8 cellular contexts compared by ENCODE assay signal in the genomic region with DNA sequence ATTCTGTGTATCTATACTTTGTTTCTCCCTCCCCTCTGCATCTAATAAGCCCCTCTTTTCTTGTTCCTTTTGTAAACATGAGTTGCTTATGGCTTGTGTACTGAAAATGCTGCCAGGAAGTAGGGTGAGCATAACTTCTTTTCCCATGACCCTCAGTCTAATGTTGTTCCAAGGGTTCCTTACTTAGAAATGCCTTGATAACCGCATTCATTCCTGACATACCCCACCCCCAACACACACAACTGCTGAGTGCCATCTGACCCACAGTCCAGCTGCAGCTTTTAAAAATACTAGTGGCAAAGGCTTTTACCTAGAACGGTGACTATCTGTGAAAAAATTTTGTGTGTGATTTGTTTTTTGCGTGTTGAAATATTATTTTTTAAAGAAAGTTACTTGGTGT. TPM values are rescaled to one million over a fixed set of nuclear protein-coding genes. Genes with fewer than 3 reads are reported as not detected.
A peak's percentile ranks its signal among the peaks of the same experiment; 100 is the strongest.
DNase-seq lines count a peak whose midpoint lies in the region; ATAC-seq and TF ChIP-seq lines count a peak whose summit lies in the region.

No MANE protein-coding gene starts in this region.

- H3K27me3 Mint-ChIP-seq in progenitor cell of endocrine pancreas: no peaks in the 10 kb centered on the region
- H3K27me3 Mint-ChIP-seq in activated CD8-positive, alpha-beta memory T cell treated with anti-CD3 and anti-CD28 coated beads, Interleukin-2, amount 10 ng/mL, durations not matched to agents 7 days and 5 days: no peaks in the 10 kb centered on the region

- intact Hi-C loops in Right ventricle myocardium superior (cut with DNase I): loop anchor here (10.0 kb wide), 1 partner anchor 105 kb away; no protein-coding TSS in a partner anchor

- DNase-seq in Daoy (ENCODE audit: low read depth) (peak; percentile 82), SK-N-DZ (ENCODE audit: low spot score) (peak; percentile 51), Right ventricle myocardium superior (no peak), progenitor cell of endocrine pancreas (ENCODE audit: low spot score, unreplicated experiment) (no peak), NCI-H1417 treated with DMSO at 0.1 percent for 48 hours (lab: John Stamatoyannopoulos, UW) (no peak), activated gamma-delta T cell (lab: John Stamatoyannopoulos, UW) (no peak)
- DNase-seq in activated CD8-positive, alpha-beta memory T cell treated with anti-CD3 and anti-CD28 coated beads, Interleukin-2, amount 10 ng/mL, durations not matched to agents 7 days and 5 days: no peak
- DNase-seq in stimulated activated CD8-positive, alpha-beta memory T cell treated with anti-CD3 and anti-CD28 coated beads, Interleukin-4, amount 100 ng/mL, for 48 hours: no peak

- peak overlapping the region; percentile 95 for H3K27ac Mint-ChIP-seq in progenitor cell of endocrine pancreas
- no peak overlapping the region for H3K27ac Mint-ChIP-seq in activated CD8-positive, alpha-beta memory T cell treated with anti-CD3 and anti-CD28 coated beads, Interleukin-2, amount 10 ng/mL, durations not matched to agents 7 days and 5 days

- no peak overlapping the region for H3K4me3 Mint-ChIP-seq in progenitor cell of endocrine pancreas (ENCODE audit: low read depth)
- H3K4me3 Mint-ChIP-seq in activated CD8-positive, alpha-beta memory T cell treated with anti-CD3 and anti-CD28 coated beads, Interleukin-2, amount 10 ng/mL, durations not matched to agents 7 days and 5 days: no peak overlapping the region

- CTCF ChIA-PET in activated CD8-positive, alpha-beta memory T cell treated with anti-CD3 and anti-CD28 coated beads, Interleukin-2, amount 10 ng/mL, durations not matched to agents 7 days and 5 days (lab: Charles Lee): no interaction called here

- ATAC-seq in Right ventricle myocardium superior (ENCODE audit: poor library complexity): peak; percentile 90
- ATAC-seq in activated CD8-positive, alpha-beta memory T cell treated with anti-CD3 and anti-CD28 coated beads, Interleukin-2, amount 10 ng/mL, durations not matched to agents 7 days and 5 days: no peak

- peaks cover 2% of the 10 kb centered on the region for H3K36me3 Mint-ChIP-seq in progenitor cell of endocrine pancreas (ENCODE audit: insufficient read depth)
- H3K36me3 Mint-ChIP-seq in activated CD8-positive, alpha-beta memory T cell treated with anti-CD3 and anti-CD28 coated beads, Interleukin-2, amount 10 ng/mL, durations not matched to agents 7 days and 5 days: no peaks in the 10 kb centered on the region

- H3K9me3 Mint-ChIP-seq in progenitor cell of endocrine pancreas (ENCODE audit: low read depth): peaks cover 2% of the 10 kb centered on the region
- H3K9me3 Mint-ChIP-seq in activated CD8-positive, alpha-beta memory T cell treated with anti-CD3 and anti-CD28 coated beads, Interleukin-2, amount 10 ng/mL, durations not matched to agents 7 days and 5 days (ENCODE audit: low read depth): no peaks in the 10 kb centered on the region

- TF ChIP-seq CTCF in progenitor cell of endocrine pancreas (IDR thresholded peaks at IDR 0.05; ENCODE audit: unreplicated experiment): no peak

- H3K4me1 Mint-ChIP-seq in progenitor cell of endocrine pancreas (ENCODE audit: low read depth): peaks cover 37% of the 10 kb centered on the region
- H3K4me1 Mint-ChIP-seq in activated CD8-positive, alpha-beta memory T cell treated with anti-CD3 and anti-CD28 coated beads, Interleukin-2, amount 10 ng/mL, durations not matched to agents 7 days and 5 days: no peaks in the 10 kb centered on the region

RNA-seq across cellular contexts. Expression of gene ARHGAP42, which starts 52.5 kb away (rescaled TPM):
- 6.7 and 6.9 TPM in 2 replicates for total RNA-seq in Daoy (2014; rRNA removed; shearing (Covaris generic))
- polyA plus RNA-seq in SK-N-DZ (2014; cell fraction: cytosol; rRNA removed): 4.6 and 4.9 TPM in 2 replicates
- polyA plus RNA-seq in SK-N-DZ (2014; cell fraction: nucleus; rRNA removed): 2.9 and 6.6 TPM in 2 replicates
- total RNA-seq in Right ventricle myocardium superior: 7.2 TPM
- total RNA-seq in progenitor cell of endocrine pancreas: 25.3 and 27.7 TPM in 2 replicates
- under 1 TPM in 1 of 2 experiments, not detected in 1; 0.61 TPM for total RNA-seq in activated CD8-positive, alpha-beta memory T cell treated with anti-CD3 and anti-CD28 coated beads, Interleukin-2, amount 10 ng/mL, durations not matched to agents 7 days and 5 days

Comparison
In these comparisons a context has a peak if more than half of its experiments do, and no peak if none do; other contexts are left out.
1. DNase-seq: peak in Daoy (single experiment) and SK-N-DZ (single experiment); none in Right ventricle myocardium superior (single experiment), progenitor cell of endocrine pancreas (single experiment), activated CD8-positive, alpha-beta memory T cell treated with anti-CD3 and anti-CD28 coated beads, Interleukin-2, amount 10 ng/mL, durations not matched to agents 7 days and 5 days (single experiment), NCI-H1417 treated with DMSO at 0.1 percent for 48 hours (single experiment), activated gamma-delta T cell (single experiment) and stimulated activated CD8-positive, alpha-beta memory T cell treated with anti-CD3 and anti-CD28 coated beads, Interleukin-4, amount 100 ng/mL, for 48 hours (single experiment).